26 cellular contexts compared by ENCODE assay signal in genomic region chr9:109270441-109270840, GRCh38. TPM values are rescaled to one million over a fixed set of nuclear protein-coding genes. Genes with fewer than 3 reads are reported as not detected.
"Had no signal": no experiment of that assay in that cellular context is flagged by ENCODE, and none has a peak within 500 bp of the region (broad histone marks: within the 10 kb centered on the region; RNA-seq: fewer than 3 reads in every experiment).

No MANE protein-coding gene starts in this region.

- H3K27ac ChIP-seq: SK-N-MC, VCaP had no signal

- DNase-seq: activated CD4-positive, alpha-beta T cell treated with anti-CD3 and anti-CD28 coated beads for 4 hours; activated CD8-positive, alpha-beta memory T cell treated with anti-CD3 and anti-CD28 coated beads, Interleukin-2, amount 50 U/mL, for 4 hours; activated CD8-positive, alpha-beta T cell treated with anti-CD3 and anti-CD28 coated beads for 36 hours; activated naive CD4-positive, alpha-beta T cell treated with anti-CD3 and anti-CD28 coated beads, Interleukin-2, amount 50 U/mL, for 16 hours; activated naive CD8-positive, alpha-beta T cell treated with anti-CD3 and anti-CD28 coated beads, Interleukin-2, amount 10 ng/mL, durations not matched to agents 7 days and 5 days; activated T-cell treated with anti-CD3 and anti-CD28 coated beads, Interleukin-2, amount 50 U/mL, for 72 hours; aorta; Kasumi-1; NCI-H1092; NCI-H1417; NCI-H1930; NCI-H2171; NCI-H2227 treated with DMSO at 0.1 percent for 48 hours; NCI-H446 treated with DMSO at 0.1 percent for 48 hours; NCI-H524 treated with DMSO at 0.1 percent for 48 hours; NCI-H774; OCI-M1; RPMI8226; T-cell; T-helper 2 cell; T1000 had no signal

- H3K4me3 ChIP-seq: SK-N-MC had no signal

- ATAC-seq: activated CD4-positive, CD25-positive, alpha-beta regulatory T cell treated with anti-CD3 and anti-CD28 coated beads, Interleukin-2, amount 50 U/mL, for 24 hours; activated CD8-positive, alpha-beta T cell treated with anti-CD3 and anti-CD28 coated beads for 36 hours; activated T-cell treated with anti-CD3 and anti-CD28 coated beads, Interleukin-2, amount 50 U/mL, for 72 hours; Panc1; Right ventricle myocardium inferior; T-cell had no signal

RNA-seq across cellular contexts. Expression of gene EPB41L4B, which starts 50.4 kb away (rescaled TPM):
- total RNA-seq: activated naive CD8-positive, alpha-beta T cell treated with anti-CD3 and anti-CD28 coated beads, Interleukin-2, amount 10 ng/mL, durations not matched to agents 7 days and 5 days had no signal
